ENCODE assay signal across 19 cellular contexts in the genomic region with DNA sequence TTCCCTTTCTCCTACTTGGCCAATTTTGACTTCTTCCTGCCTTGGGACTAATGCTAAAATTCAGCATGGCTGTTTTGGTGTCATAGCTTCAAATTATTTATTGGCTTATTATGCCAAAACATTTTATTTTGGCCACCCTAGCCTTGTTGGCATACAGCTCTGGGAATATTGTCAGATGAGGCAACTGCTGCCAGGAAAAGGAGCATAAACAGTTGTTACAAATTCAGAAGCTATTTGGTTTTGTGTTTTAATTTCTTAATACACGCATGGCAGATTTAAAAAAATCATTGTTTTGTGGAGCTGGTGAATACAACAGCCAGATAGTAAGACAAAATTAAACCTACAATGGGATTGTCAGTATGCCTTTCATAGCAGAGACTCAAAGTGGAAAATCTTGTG.
A peak's percentile ranks its signal among the peaks of the same experiment; 100 is the strongest.
DNase-seq lines count a peak whose midpoint lies in the region; ATAC-seq and TF ChIP-seq lines count a peak whose summit lies in the region.
"Had no signal": no experiment of that assay in that cellular context is flagged by ENCODE, and none has a peak within 500 bp of the region (broad histone marks: within the 10 kb centered on the region; RNA-seq: fewer than 3 reads in every experiment).

No MANE protein-coding gene starts in this region.

- H3K27me3 ChIP-seq in heart left ventricle (no peaks in the 10 kb centered on the region), left ventricle myocardium inferior (ENCODE audit: low read depth) (no peaks in the 10 kb centered on the region)
- H3K27me3 ChIP-seq: dorsolateral prefrontal cortex, gastroesophageal sphincter, MG63 had no signal

- no peaks in the 10 kb centered on the region for H3K9me3 ChIP-seq in heart left ventricle
- H3K9me3 ChIP-seq in left ventricle myocardium inferior (replicated peaks): no peaks in the 10 kb centered on the region
- no peaks in the 10 kb centered on the region for H3K9me3 ChIP-seq in mesodermal cell (ENCODE audit: control insufficient read depth, low read length)
- H3K9me3 ChIP-seq: gastroesophageal sphincter, MG63 had no signal

- peaks cover 0 to 34% (median 27%) of the 10 kb centered on the region in 12 donors for H3K4me1 ChIP-seq in heart left ventricle
- peaks cover 34% of the 10 kb centered on the region for H3K4me1 ChIP-seq in left ventricle myocardium inferior
- peaks cover 48% of the 10 kb centered on the region for H3K4me1 ChIP-seq in mesodermal cell (ENCODE audit: control insufficient read depth, insufficient read depth, low read length, poor library complexity, severe bottlenecking)

- no peak for DNase-seq in heart left ventricle
- DNase-seq in left ventricle myocardium inferior: no peak
- peak; percentile 80 to 84 for DNase-seq in dermis microvascular lymphatic vessel endothelial cell (ENCODE audit: low read depth in 2 of 2)
- DNase-seq in NCI-H1048 (lab: John Stamatoyannopoulos, UW): no peak
- DNase-seq in NCI-H2107 (lab: John Stamatoyannopoulos, UW): no peak
- DNase-seq: activated naive CD8-positive, alpha-beta T cell treated with anti-CD3 and anti-CD28 coated beads, Interleukin-2, amount 10 ng/mL, durations not matched to agents 7 days and 5 days; COR-L47; GF-D8; H7; kidney; MG63; NCI-H2081 treated with DMSO at 0.1 percent for 48 hours; nephron progenitor cell had no signal

- ATAC-seq in heart left ventricle (no peak), HG02759 (IDR thresholded peaks at IDR 0.05; ENCODE audit: unreplicated experiment) (no peak), GM21528 (IDR thresholded peaks at IDR 0.05; ENCODE audit: low FRiP score, unreplicated experiment) (no peak)
- ATAC-seq: gastroesophageal sphincter had no signal

- H3K4me3 ChIP-seq in heart left ventricle: no peak overlapping the region
- H3K4me3 ChIP-seq in left ventricle myocardium inferior: no peak overlapping the region
- H3K4me3 ChIP-seq in mesodermal cell (ENCODE audit: extremely low read depth, insufficient read depth, low read length, poor library complexity, severe bottlenecking): no peak overlapping the region
- H3K4me3 ChIP-seq: dorsolateral prefrontal cortex, gastroesophageal sphincter, MG63, skin epidermis had no signal

- intact Hi-C loops in heart left ventricle (cut with DNase I): loop anchor here in 2 of 10 donors (5.0 to 10.0 kb wide), 2 partner anchors 52 to 54 kb away; no protein-coding TSS in a partner anchor
- intact Hi-C loops in left ventricle myocardium inferior (cut with micrococcal nuclease): no loop called here

- TF ChIP-seq CTCF in heart left ventricle (IDR thresholded peaks at IDR 0.05) (no peak), left ventricle myocardium inferior (IDR thresholded peaks at IDR 0.05; ENCODE audit: borderline replicate concordance) (no peak)

- WGBS in heart left ventricle, 4 donors: 68 to 83% (median 79%) methylated on average over 1 of the region's 1 CpG
- WGBS in mesodermal cell (ENCODE audit: insufficient coverage in 2 of 2), 2 experiments: no CpG with 5 or more reads among the region's 1 CpG

- H3K36me3 ChIP-seq in heart left ventricle (no peaks in the 10 kb centered on the region), left ventricle myocardium inferior (no peaks in the 10 kb centered on the region), mesodermal cell (ENCODE audit: control insufficient read depth, insufficient read depth, low read length) (peaks cover 26% of the 10 kb centered on the region)
- H3K36me3 ChIP-seq: gastroesophageal sphincter had no signal

- peak overlapping the region in 7 of 12 donors; percentile 34 to 56 (median 40) for H3K27ac ChIP-seq in heart left ventricle
- H3K27ac ChIP-seq in left ventricle myocardium inferior (replicated peaks): no peak overlapping the region
- peak overlapping the region; percentile 73 for H3K27ac ChIP-seq in mesodermal cell (ENCODE audit: low read depth, low read length, severe bottlenecking)
- H3K27ac ChIP-seq: gastroesophageal sphincter had no signal

- no peak for TF ChIP-seq POLR2A in heart left ventricle (IDR thresholded peaks at IDR 0.05)

Comparison
In these comparisons a context has a peak if more than half of its experiments do, and no peak if none do; other contexts are left out.
1. DNase-seq: peak in dermis microvascular lymphatic vessel endothelial cell (2 of 2); none in heart left ventricle (0 of 5), left ventricle myocardium inferior (single experiment), NCI-H1048 (single experiment) and NCI-H2107 (single experiment).